In the genomic region with DNA sequence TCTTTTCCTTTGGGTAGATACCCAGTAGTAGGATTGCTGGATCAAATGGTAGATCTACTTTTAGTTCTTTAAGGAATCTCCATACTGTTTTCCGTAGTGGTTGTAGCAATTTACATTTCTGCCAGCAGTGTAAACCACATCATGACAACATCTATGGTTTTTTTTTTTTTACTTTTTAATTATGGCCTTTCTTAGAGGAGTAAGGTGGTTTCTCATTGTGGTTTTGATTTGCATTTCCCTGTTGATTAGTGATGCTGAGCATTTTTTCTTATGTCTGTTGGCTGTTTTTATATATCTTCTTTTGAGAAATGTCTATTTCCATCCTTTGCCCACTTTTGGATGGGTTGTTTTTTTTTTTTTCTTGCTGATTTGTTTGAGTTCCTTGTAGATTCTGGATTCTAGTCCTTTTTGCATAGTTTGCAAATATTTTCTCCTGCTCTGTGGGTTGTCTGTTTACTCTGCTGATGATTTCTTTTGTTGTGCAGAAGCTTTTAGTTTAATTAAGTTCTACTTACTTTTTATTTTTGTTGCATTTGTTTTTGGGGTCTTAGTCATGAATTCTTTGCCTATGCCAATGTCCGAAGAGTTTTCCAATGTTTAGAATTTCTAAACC, we compare ENCODE assay signal across 23 cellular contexts. TPM values are rescaled to one million over a fixed set of nuclear protein-coding genes. Genes with fewer than 3 reads are reported as not detected.
DNase-seq lines count a peak whose midpoint lies in the region; ATAC-seq and TF ChIP-seq lines count a peak whose summit lies in the region.
"Had no signal": no experiment of that assay in that cellular context is flagged by ENCODE, and none has a peak within 500 bp of the region (broad histone marks: within the 10 kb centered on the region; RNA-seq: fewer than 3 reads in every experiment).

No MANE protein-coding gene starts in this region.

- dilution Hi-C loops in IMR-90 (cut with HindIII; ENCODE audit: low sequenced_read_pairs, unreplicated experiment): no loop called here

- no peak overlapping the region for H3K23ac ChIP-seq in IMR-90 (ENCODE audit: low read depth, low read length)

- H4K20me1 ChIP-seq in IMR-90 (ENCODE audit: insufficient read depth, low read length): no peaks in the 10 kb centered on the region
- no peaks in the 10 kb centered on the region for H4K20me1 ChIP-seq in PC-3 (ENCODE audit: low read length)

- H3K9me3 ChIP-seq in IMR-90 (ENCODE audit: control insufficient read depth, insufficient read depth, low read length) (no peaks in the 10 kb centered on the region), PC-3 (ENCODE audit: low read length) (no peaks in the 10 kb centered on the region)
- H3K9me3 ChIP-seq: MG63, suprapubic skin, vagina had no signal

- no peak for DNase-seq in natural killer cell
- no peak for DNase-seq in natural killer cell treated with Interleukin-12 subunit alpha and Interleukin-12 subunit beta and Interleukin-15 and Interleukin-18, amount 100 ng/mL, for 72 hours (ENCODE audit: low spot score)
- DNase-seq in IMR-90: no peak
- no peak for DNase-seq in stimulated activated naive B cell treated with anti-CD40 and anti-IgM and Interleukin-4, amounts not matched to agents 10 μg/mL and 1 μg/mL and 100 μg/mL, for 72 hours
- DNase-seq in retina: no peak
- DNase-seq in NCI-H2196 (lab: John Stamatoyannopoulos, UW; ENCODE audit: unreplicated experiment): no peak
- no peak for DNase-seq in PC-3
- DNase-seq: activated CD4-positive, alpha-beta T cell treated with anti-CD3 and anti-CD28 coated beads, Interleukin-2, amount 50 U/mL, for 48 hours; activated T-cell treated with anti-CD3 and anti-CD28 coated beads, Interleukin-2, amount 50 U/mL, for 48 hours; endodermal cell; HFFc6; MG63; NCI-H1436 treated with DMSO at 0.1 percent for 48 hours; NCI-H69; OCI-M1; stimulated activated CD4-positive, alpha-beta T cell treated with anti-CD3 and anti-CD28 coated beads, Interleukin-4, amount 100 ng/mL, for 4 hours; T-helper 1 cell had no signal

- ATAC-seq in natural killer cell: peak in 2 of 3 donors; percentile 35 to 72
- no peak for ATAC-seq in natural killer cell treated with Interleukin-12 subunit alpha and Interleukin-12 subunit beta and Interleukin-15 and Interleukin-18, amount 100 ng/mL, for 72 hours
- peak; percentile 37 for ATAC-seq in GM21367 (IDR thresholded peaks at IDR 0.05; ENCODE audit: unreplicated experiment)
- ATAC-seq in IMR-90 (ENCODE audit: low read depth): no peak
- peak; percentile 61 to 75 for ATAC-seq in stimulated activated naive B cell treated with anti-CD40 and anti-IgM and Interleukin-4, amounts not matched to agents 10 μg/mL and 1 μg/mL and 100 μg/mL, for 72 hours (replicated peaks)
- ATAC-seq in PC-3: no peak
- ATAC-seq: left lobe of liver had no signal

- no peak overlapping the region for H2BK15ac ChIP-seq in IMR-90 (ENCODE audit: low read depth, low read length)

- H3K4me1 Mint-ChIP-seq in natural killer cell: peaks cover 17 to 27% of the 10 kb centered on the region in 2 donors
- peaks cover 22 to 27% of the 10 kb centered on the region in 2 donors for H3K4me1 Mint-ChIP-seq in natural killer cell treated with Interleukin-12 subunit alpha and Interleukin-12 subunit beta and Interleukin-15 and Interleukin-18, amount 100 ng/mL, for 72 hours (ENCODE audit: low read depth in 2 of 2)
- H3K4me1 Mint-ChIP-seq in stimulated activated naive B cell treated with anti-CD40 and anti-IgM and Interleukin-4, amounts not matched to agents 10 μg/mL and 1 μg/mL and 100 μg/mL, for 72 hours: peaks cover 13 to 16% of the 10 kb centered on the region in 2 donors
- H3K4me1 Mint-ChIP-seq: endodermal cell had no signal

- no peak for TF ChIP-seq POLR2A in IMR-90 (IDR thresholded peaks at IDR 0.05; ENCODE audit: low read depth, low read length)

- no peak overlapping the region for H4K5ac ChIP-seq in IMR-90 (ENCODE audit: low read depth, low read length)

- in situ Hi-C loops in IMR-90 (cut with MboI; ENCODE audit: low sequenced_read_pairs): no loop called here

- no peaks in the 10 kb centered on the region for H3K36me3 Mint-ChIP-seq in natural killer cell
- H3K36me3 Mint-ChIP-seq in natural killer cell treated with Interleukin-12 subunit alpha and Interleukin-12 subunit beta and Interleukin-15 and Interleukin-18, amount 100 ng/mL, for 72 hours: no peaks in the 10 kb centered on the region
- peaks cover 4 to 16% of the 10 kb centered on the region in 2 donors for H3K36me3 Mint-ChIP-seq in stimulated activated naive B cell treated with anti-CD40 and anti-IgM and Interleukin-4, amounts not matched to agents 10 μg/mL and 1 μg/mL and 100 μg/mL, for 72 hours

- H3K27me3 Mint-ChIP-seq in natural killer cell (ENCODE audit: low read depth in 2 of 2): no peaks in the 10 kb centered on the region
- no peaks in the 10 kb centered on the region for H3K27me3 Mint-ChIP-seq in natural killer cell treated with Interleukin-12 subunit alpha and Interleukin-12 subunit beta and Interleukin-15 and Interleukin-18, amount 100 ng/mL, for 72 hours
- no peaks in the 10 kb centered on the region for H3K27me3 Mint-ChIP-seq in stimulated activated naive B cell treated with anti-CD40 and anti-IgM and Interleukin-4, amounts not matched to agents 10 μg/mL and 1 μg/mL and 100 μg/mL, for 72 hours
- H3K27me3 Mint-ChIP-seq: activated naive CD4-positive, alpha-beta T cell treated with anti-CD3 and anti-CD28 coated beads, Interleukin-2, amount 50 U/mL, for 24 hours had no signal

- no peak overlapping the region for H2BK5ac ChIP-seq in IMR-90 (ENCODE audit: low read depth, low read length, poor library complexity, severe bottlenecking)

- H3K9ac ChIP-seq in IMR-90 (ENCODE audit: low read depth, low read length): no peak overlapping the region
- no peak overlapping the region for H3K9ac ChIP-seq in PC-3 (ENCODE audit: low read length)

- no peak for TF ChIP-seq RAD21 in IMR-90 (IDR thresholded peaks at IDR 0.05; ENCODE audit: low read length)

- TF ChIP-seq CTCF in natural killer cell (IDR thresholded peaks at IDR 0.05) (no peak), IMR-90 (conservative IDR thresholded peaks at IDR 0.05; ENCODE audit: low read depth, low read length) (no peak), PC-3 (conservative IDR thresholded peaks at IDR 0.05; ENCODE audit: low read depth, low read length) (no peak)

- no peak overlapping the region for H3K14ac ChIP-seq in IMR-90 (replicated peaks; ENCODE audit: low read depth, low read length)

- no peaks in the 10 kb centered on the region for H3F3A ChIP-seq in PC-3 (ENCODE audit: low read length, unreplicated experiment)

- H2BK120ac ChIP-seq in IMR-90 (ENCODE audit: low read depth, low read length): no peak overlapping the region

- no peak overlapping the region for H4K8ac ChIP-seq in IMR-90 (ENCODE audit: low read depth in 2 of 2, low read length in 2 of 2)

- no peak overlapping the region for H3K56ac ChIP-seq in IMR-90 (ENCODE audit: extremely low read depth, insufficient read depth, low read length)

- H3K79me2 ChIP-seq in PC-3 (ENCODE audit: low read length): no peaks in the 10 kb centered on the region

- no peak overlapping the region for H3K18ac ChIP-seq in IMR-90 (ENCODE audit: low read depth, low read length)

- H3K4me1 ChIP-seq in IMR-90 (ENCODE audit: control insufficient read depth, insufficient read depth, low read length) (no peaks in the 10 kb centered on the region), PC-3 (ENCODE audit: insufficient read depth, low read length) (0 out of 2 replicates have a peak, but pooled peaks cover 4% of the 10 kb centered on the region)
- H3K4me1 ChIP-seq: suprapubic skin, vagina had no signal

- H3K9me1 ChIP-seq in IMR-90 (ENCODE audit: insufficient read depth, low read length): no peaks in the 10 kb centered on the region

- H3K4me2 ChIP-seq in IMR-90 (ENCODE audit: low read depth, low read length): no peak overlapping the region
- H3K4me2 ChIP-seq in PC-3 (ENCODE audit: low read length): no peak overlapping the region

- H3K27me3 ChIP-seq in IMR-90 (ENCODE audit: control insufficient read depth, insufficient read depth, low read length) (no peaks in the 10 kb centered on the region), PC-3 (ENCODE audit: low read length) (no peaks in the 10 kb centered on the region)
- H3K27me3 ChIP-seq: MG63, suprapubic skin, vagina had no signal

- no peaks in the 10 kb centered on the region for H3K36me3 ChIP-seq in IMR-90 (ENCODE audit: control insufficient read depth, insufficient read depth, low read length)
- no peaks in the 10 kb centered on the region; the same call in 1 of the 2 replicates for H3K36me3 ChIP-seq in PC-3 (ENCODE audit: low read depth, low read length)
- H3K36me3 ChIP-seq: MG63, suprapubic skin, vagina had no signal

- no peak overlapping the region for H3K4ac ChIP-seq in IMR-90 (ENCODE audit: low read depth, low read length)

- H2AK5ac ChIP-seq in IMR-90 (ENCODE audit: low read depth, low read length): no peak overlapping the region

- no TSS peak for BruUV-seq in IMR-90 (replicated peaks; lab: Mats Ljungman, UMichigan)
- no TSS peak for BruUV-seq in PC-3 (replicated peaks; lab: Mats Ljungman, UMichigan)

- H3K4me3 ChIP-seq in IMR-90 (ENCODE audit: insufficient read depth, low read depth, low read length) (no peak overlapping the region), PC-3 (ENCODE audit: low read length) (no peak overlapping the region)
- H3K4me3 ChIP-seq: MG63, suprapubic skin, vagina had no signal

- no CpG with 5 or more reads among the region's 2 CpGs for WGBS in IMR-90 (ENCODE audit: extremely low coverage in 2 of 2, insufficient read length in 1 of 2), 2 experiments

- H3K27ac ChIP-seq in IMR-90 (ENCODE audit: insufficient read depth, low read length) (no peak overlapping the region), PC-3 (ENCODE audit: low read length) (no peak overlapping the region)
- H3K27ac ChIP-seq: C4-2B, suprapubic skin, vagina had no signal

- H2AK9ac ChIP-seq in IMR-90 (replicated peaks; ENCODE audit: low read depth, low read length, poor library complexity): no peak overlapping the region

- H4K91ac ChIP-seq in IMR-90 (ENCODE audit: insufficient read depth, low read depth, low read length): no peak overlapping the region

- H2BK20ac ChIP-seq in IMR-90 (ENCODE audit: low read depth, low read length): no peak overlapping the region

- POLR2A ChIA-PET in IMR-90 (lab: Charles Lee; ENCODE audit: unreplicated experiment): no interaction called here
- POLR2A ChIA-PET in PC-3 (lab: Charles Lee; ENCODE audit: unreplicated experiment): no interaction called here

- H3K27ac Mint-ChIP-seq in natural killer cell: peak overlapping the region; percentile 41 to 67
- peak overlapping the region in 1 of 2 donors; percentile 19 for H3K27ac Mint-ChIP-seq in natural killer cell treated with Interleukin-12 subunit alpha and Interleukin-12 subunit beta and Interleukin-15 and Interleukin-18, amount 100 ng/mL, for 72 hours
- H3K27ac Mint-ChIP-seq in stimulated activated naive B cell treated with anti-CD40 and anti-IgM and Interleukin-4, amounts not matched to agents 10 μg/mL and 1 μg/mL and 100 μg/mL, for 72 hours: no peak overlapping the region
- H3K27ac Mint-ChIP-seq: activated naive CD4-positive, alpha-beta T cell treated with anti-CD3 and anti-CD28 coated beads, Interleukin-2, amount 50 U/mL, for 24 hours; endodermal cell; HFFc6 had no signal

- no peak overlapping the region for H2AFZ ChIP-seq in IMR-90 (replicated peaks; ENCODE audit: low read length, poor library complexity)
- H2AFZ ChIP-seq in PC-3 (ENCODE audit: low read length): no peak overlapping the region

- H3K9me2 ChIP-seq in PC-3 (replicated peaks; ENCODE audit: low read length): no peaks in the 10 kb centered on the region

- 0 out of 4 replicates have a peak, but pooled peaks cover 0 to 6% of the 10 kb centered on the region in 2 experiments for H3K79me1 ChIP-seq in IMR-90 (ENCODE audit: low read depth in 1 of 2, low read length in 2 of 2)

- intact Hi-C loops in natural killer cell (cut with micrococcal nuclease): no loop called here
- intact Hi-C loops in IMR-90 (cut with micrococcal nuclease): no loop called here
- intact Hi-C loops in PC-3 (cut with micrococcal nuclease): loop anchor here (10.0 kb wide), 2 partner anchors 201 to 661 kb away; no protein-coding TSS in a partner anchor

- no peak overlapping the region for H3K4me3 Mint-ChIP-seq in natural killer cell
- no peak overlapping the region for H3K4me3 Mint-ChIP-seq in natural killer cell treated with Interleukin-12 subunit alpha and Interleukin-12 subunit beta and Interleukin-15 and Interleukin-18, amount 100 ng/mL, for 72 hours
- peak overlapping the region in 1 of 2 donors; percentile 14 for H3K4me3 Mint-ChIP-seq in stimulated activated naive B cell treated with anti-CD40 and anti-IgM and Interleukin-4, amounts not matched to agents 10 μg/mL and 1 μg/mL and 100 μg/mL, for 72 hours
- H3K4me3 Mint-ChIP-seq: activated naive CD4-positive, alpha-beta T cell treated with anti-CD3 and anti-CD28 coated beads, Interleukin-2, amount 50 U/mL, for 24 hours; endodermal cell; HFFc6 had no signal

- CTCF ChIA-PET in IMR-90 (lab: Yijun Ruan, JAX): no interaction called here
- CTCF ChIA-PET in PC-3 (lab: Charles Lee): no interaction called here

- H3K9me3 Mint-ChIP-seq in natural killer cell: no peaks in the 10 kb centered on the region
- no peaks in the 10 kb centered on the region for H3K9me3 Mint-ChIP-seq in natural killer cell treated with Interleukin-12 subunit alpha and Interleukin-12 subunit beta and Interleukin-15 and Interleukin-18, amount 100 ng/mL, for 72 hours
- peaks cover 5 to 11% of the 10 kb centered on the region in 2 donors for H3K9me3 Mint-ChIP-seq in stimulated activated naive B cell treated with anti-CD40 and anti-IgM and Interleukin-4, amounts not matched to agents 10 μg/mL and 1 μg/mL and 100 μg/mL, for 72 hours
- H3K9me3 Mint-ChIP-seq: activated naive CD4-positive, alpha-beta T cell treated with anti-CD3 and anti-CD28 coated beads, Interleukin-2, amount 50 U/mL, for 24 hours; HFFc6 had no signal

RNA-seq across cellular contexts. Expression of a gene that starts 38.8 kb away (rescaled TPM):
- total RNA-seq in natural killer cell (10 to 100 TPM; 30.6 to 33.4 (median 32.1) TPM), IMR-90 (2012; rRNA removed) (12.0 and 14.7 TPM in 2 replicates), PC-3 (2014; rRNA removed) (5.8 and 7.5 TPM in 2 replicates)
- total RNA-seq in natural killer cell treated with Interleukin-12 subunit alpha and Interleukin-12 subunit beta and Interleukin-15 and Interleukin-18, amount 100 ng/mL, for 72 hours: 10 to 100 TPM; 12.6 to 17.4 TPM
- 3.4 and 3.9 TPM in 2 replicates for polyA plus RNA-seq in IMR-90 (2012; rRNA removed)
- polyA plus RNA-seq in IMR-90 (2012; cell fraction: cytosol; rRNA removed): 0.38 and 0.97 TPM in 2 replicates
- polyA plus RNA-seq in IMR-90 (2012; cell fraction: nucleus; rRNA removed; ENCODE audit: low replicate concordance): 0.61 and 8.8 TPM in 2 replicates

Comparison
In these comparisons a context has a peak if more than half of its experiments do, and no peak if none do; other contexts are left out.
1. ATAC-seq: peak in natural killer cell (2 of 3), GM21367 (single experiment) and stimulated activated naive B cell treated with anti-CD40 and anti-IgM and Interleukin-4, amounts not matched to agents 10 μg/mL and 1 μg/mL and 100 μg/mL, for 72 hours (2 of 2); none in natural killer cell treated with Interleukin-12 subunit alpha and Interleukin-12 subunit beta and Interleukin-15 and Interleukin-18, amount 100 ng/mL, for 72 hours (0 of 2), IMR-90 (single experiment) and PC-3 (single experiment).